ENCODE assay signal across 1 cellular context in the genomic region with DNA sequence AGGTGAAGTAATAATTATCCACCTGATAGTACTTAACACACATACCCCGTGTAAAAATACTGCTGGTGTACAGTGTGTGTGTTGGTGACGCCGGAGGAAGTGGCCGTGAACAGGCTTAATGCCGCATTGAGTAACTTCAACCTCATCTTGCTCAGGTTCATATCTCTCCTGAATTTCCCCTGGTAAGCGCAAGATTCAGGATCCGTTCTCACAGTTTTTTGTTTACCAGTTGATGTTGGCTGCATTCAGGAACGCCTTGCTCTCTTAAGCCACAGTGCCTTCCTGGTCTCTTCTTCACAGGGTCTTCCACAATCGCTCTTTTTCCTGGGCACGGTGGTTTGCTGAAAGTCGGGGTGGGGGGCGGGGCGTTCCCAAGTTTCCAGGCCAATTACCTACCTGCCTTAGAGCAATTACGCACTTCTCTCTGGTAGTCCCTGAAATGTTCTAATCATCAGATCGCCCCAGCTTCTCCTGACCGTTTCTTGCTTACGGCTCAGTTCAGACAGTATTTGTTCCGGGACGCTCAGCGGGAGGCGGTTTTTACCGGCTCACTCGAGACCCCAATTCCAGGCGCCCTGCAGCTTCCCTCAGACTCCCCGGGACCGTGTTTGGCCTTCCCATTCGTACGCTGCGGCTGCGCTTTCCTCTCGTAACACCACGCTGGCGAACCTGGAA.
TF ChIP-seq lines count a peak whose summit lies in the region.

No MANE protein-coding gene starts in this region.

TF ChIP-seq in HepG2, 621 proteins besides CTCF, POLR2A, EP300 and RAD21 (continued from another document):
- 0 out of 2 replicates have a peak, but pooled peaks have one; percentile 10 for TF ChIP-seq HDAC2 (CRISPR knock-in tag; IDR thresholded peaks at IDR 0.05)
- TF ChIP-seq YEATS4 (CRISPR knock-in tag; IDR thresholded peaks at IDR 0.05; ENCODE audit: borderline replicate concordance) = 0 out of 2 replicates have a peak, but pooled peaks have one; percentile 26
- no peak for TF ChIP-seq TBL1XR1 (IDR thresholded peaks at IDR 0.05; ENCODE audit: borderline replicate concordance, low read length, partially characterized antibody)
- TF ChIP-seq TBX2 (CRISPR knock-in tag; IDR thresholded peaks at IDR 0.05; ENCODE audit: borderline replicate concordance) = no peak
- TF ChIP-seq, protein P1, sequence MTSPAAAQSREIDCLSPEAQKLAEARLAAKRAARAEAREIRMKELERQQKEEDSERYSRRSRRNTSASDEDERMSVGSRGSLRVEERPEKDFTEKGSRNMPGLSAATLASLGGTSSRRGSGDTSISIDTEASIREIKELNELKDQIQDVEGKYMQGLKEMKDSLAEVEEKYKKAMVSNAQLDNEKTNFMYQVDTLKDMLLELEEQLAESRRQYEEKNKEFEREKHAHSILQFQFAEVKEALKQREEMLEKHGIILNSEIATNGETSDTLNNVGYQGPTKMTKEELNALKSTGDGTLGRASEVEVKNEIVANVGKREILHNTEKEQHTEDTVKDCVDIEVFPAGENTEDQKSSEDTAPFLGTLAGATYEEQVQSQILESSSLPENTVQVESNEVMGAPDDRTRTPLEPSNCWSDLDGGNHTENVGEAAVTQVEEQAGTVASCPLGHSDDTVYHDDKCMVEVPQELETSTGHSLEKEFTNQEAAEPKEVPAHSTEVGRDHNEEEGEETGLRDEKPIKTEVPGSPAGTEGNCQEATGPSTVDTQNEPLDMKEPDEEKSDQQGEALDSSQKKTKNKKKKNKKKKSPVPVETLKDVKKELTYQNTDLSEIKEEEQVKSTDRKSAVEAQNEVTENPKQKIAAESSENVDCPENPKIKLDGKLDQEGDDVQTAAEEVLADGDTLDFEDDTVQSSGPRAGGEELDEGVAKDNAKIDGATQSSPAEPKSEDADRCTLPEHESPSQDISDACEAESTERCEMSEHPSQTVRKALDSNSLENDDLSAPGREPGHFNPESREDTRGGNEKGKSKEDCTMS (CRISPR knock-in tag; conservative IDR thresholded peaks at IDR 0.05) = no peak
- TF ChIP-seq ASH2L (IDR thresholded peaks at IDR 0.05; ENCODE audit: insufficient read length, low read depth, low read length) = peak; percentile 74
- 0 out of 2 replicates have a peak, but pooled peaks have one; percentile 2 for TF ChIP-seq ZKSCAN8 (CRISPR knock-in tag; IDR thresholded peaks at IDR 0.05; ENCODE audit: borderline replicate concordance)
- no peak for TF ChIP-seq ZNF136 (CRISPR knock-in tag; IDR thresholded peaks at IDR 0.05; ENCODE audit: low read depth)
- TF ChIP-seq SIN3A (IDR thresholded peaks at IDR 0.05; ENCODE audit: borderline replicate concordance, low read depth, low read length) = peak; percentile 60; the same call in 1 of the 2 replicates
- no peak for TF ChIP-seq MEIS1 (CRISPR knock-in tag; IDR thresholded peaks at IDR 0.05; ENCODE audit: borderline replicate concordance)
- peak; percentile 52; the same call in 1 of the 2 replicates for TF ChIP-seq ZNF614 (CRISPR knock-in tag; IDR thresholded peaks at IDR 0.05; ENCODE audit: borderline replicate concordance)
- TF ChIP-seq PHF20 (CRISPR knock-in tag; IDR thresholded peaks at IDR 0.05) = peak; percentile 46; the same call in 1 of the 2 replicates
- TF ChIP-seq ZFP36L1 (CRISPR knock-in tag; IDR thresholded peaks at IDR 0.05) = peak; percentile 4; the same call in 1 of the 2 replicates
- 0 out of 2 replicates have a peak, but pooled peaks have one; percentile 21 for TF ChIP-seq TP53 (CRISPR knock-in tag; conservative IDR thresholded peaks at IDR 0.05)
- TF ChIP-seq IRF2 (CRISPR knock-in tag; IDR thresholded peaks at IDR 0.05) = 0 out of 2 replicates have a peak, but pooled peaks have one; percentile 6
- 0 out of 2 replicates have a peak, but pooled peaks have one; percentile 12 for TF ChIP-seq KLF6 (CRISPR knock-in tag; IDR thresholded peaks at IDR 0.05)
- TF ChIP-seq, protein P2, sequence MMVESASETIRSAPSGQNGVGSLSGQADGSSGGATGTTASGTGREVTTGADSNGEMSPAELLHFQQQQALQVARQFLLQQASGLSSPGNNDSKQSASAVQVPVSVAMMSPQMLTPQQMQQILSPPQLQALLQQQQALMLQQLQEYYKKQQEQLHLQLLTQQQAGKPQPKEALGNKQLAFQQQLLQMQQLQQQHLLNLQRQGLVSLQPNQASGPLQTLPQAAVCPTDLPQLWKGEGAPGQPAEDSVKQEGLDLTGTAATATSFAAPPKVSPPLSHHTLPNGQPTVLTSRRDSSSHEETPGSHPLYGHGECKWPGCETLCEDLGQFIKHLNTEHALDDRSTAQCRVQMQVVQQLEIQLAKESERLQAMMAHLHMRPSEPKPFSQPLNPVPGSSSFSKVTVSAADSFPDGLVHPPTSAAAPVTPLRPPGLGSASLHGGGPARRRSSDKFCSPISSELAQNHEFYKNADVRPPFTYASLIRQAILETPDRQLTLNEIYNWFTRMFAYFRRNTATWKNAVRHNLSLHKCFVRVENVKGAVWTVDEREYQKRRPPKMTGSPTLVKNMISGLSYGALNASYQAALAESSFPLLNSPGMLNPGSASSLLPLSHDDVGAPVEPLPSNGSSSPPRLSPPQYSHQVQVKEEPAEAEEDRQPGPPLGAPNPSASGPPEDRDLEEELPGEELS (CRISPR knock-in tag; IDR thresholded peaks at IDR 0.05) = peak; percentile 1; the same call in 1 of the 2 replicates
- 0 out of 2 replicates have a peak, but pooled peaks have one; percentile 41 for TF ChIP-seq ZNF296 (CRISPR knock-in tag; conservative IDR thresholded peaks at IDR 0.05)
- TF ChIP-seq, protein P3, sequence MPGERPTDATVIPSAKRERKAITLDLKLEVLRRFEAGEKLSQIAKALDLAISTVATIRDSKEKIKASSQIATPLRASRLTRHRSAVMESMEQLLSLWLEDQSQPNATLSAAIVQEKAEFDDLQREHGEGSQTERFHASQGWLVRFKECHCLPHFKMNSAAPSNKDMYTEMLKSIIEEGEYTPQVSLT (CRISPR knock-in tag; IDR thresholded peaks at IDR 0.05; ENCODE audit: borderline replicate concordance, low read depth) = 0 out of 2 replicates have a peak, but pooled peaks have one; percentile 73
- TF ChIP-seq PCBP2 (optimal IDR thresholded peaks at IDR 0.05; ENCODE audit: low read depth, low read length, poor library complexity, severe bottlenecking) = no peak
- TF ChIP-seq, protein P4, sequence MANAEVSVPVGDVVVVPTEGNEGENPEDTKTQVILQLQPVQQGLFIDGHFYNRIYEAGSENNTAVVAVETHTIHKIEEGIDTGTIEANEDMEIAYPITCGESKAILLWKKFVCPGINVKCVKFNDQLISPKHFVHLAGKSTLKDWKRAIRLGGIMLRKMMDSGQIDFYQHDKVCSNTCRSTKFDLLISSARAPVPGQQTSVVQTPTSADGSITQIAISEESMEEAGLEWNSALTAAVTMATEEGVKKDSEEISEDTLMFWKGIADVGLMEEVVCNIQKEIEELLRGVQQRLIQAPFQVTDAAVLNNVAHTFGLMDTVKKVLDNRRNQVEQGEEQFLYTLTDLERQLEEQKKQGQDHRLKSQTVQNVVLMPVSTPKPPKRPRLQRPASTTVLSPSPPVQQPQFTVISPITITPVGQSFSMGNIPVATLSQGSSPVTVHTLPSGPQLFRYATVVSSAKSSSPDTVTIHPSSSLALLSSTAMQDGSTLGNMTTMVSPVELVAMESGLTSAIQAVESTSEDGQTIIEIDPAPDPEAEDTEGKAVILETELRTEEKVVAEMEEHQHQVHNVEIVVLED (CRISPR knock-in tag; IDR thresholded peaks at IDR 0.05; ENCODE audit: borderline replicate concordance) = no peak
- TF ChIP-seq MAF1 (CRISPR knock-in tag; IDR thresholded peaks at IDR 0.05; ENCODE audit: borderline replicate concordance) = 0 out of 2 replicates have a peak, but pooled peaks have one; percentile 8
- no peak for TF ChIP-seq DPF2 (CRISPR knock-in tag; IDR thresholded peaks at IDR 0.05; ENCODE audit: borderline replicate concordance, low read depth)
- TF ChIP-seq, protein P5, sequence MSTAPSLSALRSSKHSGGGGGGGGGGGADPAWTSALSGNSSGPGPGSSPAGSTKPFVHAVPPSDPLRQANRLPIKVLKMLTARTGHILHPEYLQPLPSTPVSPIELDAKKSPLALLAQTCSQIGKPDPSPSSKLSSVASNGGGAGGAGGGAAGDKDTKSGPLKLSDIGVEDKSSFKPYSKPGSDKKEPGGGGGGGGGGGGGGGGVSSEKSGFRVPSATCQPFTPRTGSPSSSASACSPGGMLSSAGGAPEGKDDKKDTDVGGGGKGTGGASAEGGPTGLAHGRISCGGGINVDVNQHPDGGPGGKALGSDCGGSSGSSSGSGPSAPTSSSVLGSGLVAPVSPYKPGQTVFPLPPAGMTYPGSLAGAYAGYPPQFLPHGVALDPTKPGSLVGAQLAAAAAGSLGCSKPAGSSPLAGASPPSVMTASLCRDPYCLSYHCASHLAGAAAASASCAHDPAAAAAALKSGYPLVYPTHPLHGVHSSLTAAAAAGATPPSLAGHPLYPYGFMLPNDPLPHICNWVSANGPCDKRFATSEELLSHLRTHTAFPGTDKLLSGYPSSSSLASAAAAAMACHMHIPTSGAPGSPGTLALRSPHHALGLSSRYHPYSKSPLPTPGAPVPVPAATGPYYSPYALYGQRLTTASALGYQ (CRISPR knock-in tag; IDR thresholded peaks at IDR 0.05) = no peak
- TF ChIP-seq AGO2 (optimal IDR thresholded peaks at IDR 0.05; ENCODE audit: low read depth, low read length) = no peak
- peak; percentile 84 for TF ChIP-seq PHF21A (CRISPR knock-in tag; IDR thresholded peaks at IDR 0.05)
TF ChIP-seq in HepG2: peak in this region for 43.
